10 cellular contexts compared by ENCODE assay signal in the genomic region with DNA sequence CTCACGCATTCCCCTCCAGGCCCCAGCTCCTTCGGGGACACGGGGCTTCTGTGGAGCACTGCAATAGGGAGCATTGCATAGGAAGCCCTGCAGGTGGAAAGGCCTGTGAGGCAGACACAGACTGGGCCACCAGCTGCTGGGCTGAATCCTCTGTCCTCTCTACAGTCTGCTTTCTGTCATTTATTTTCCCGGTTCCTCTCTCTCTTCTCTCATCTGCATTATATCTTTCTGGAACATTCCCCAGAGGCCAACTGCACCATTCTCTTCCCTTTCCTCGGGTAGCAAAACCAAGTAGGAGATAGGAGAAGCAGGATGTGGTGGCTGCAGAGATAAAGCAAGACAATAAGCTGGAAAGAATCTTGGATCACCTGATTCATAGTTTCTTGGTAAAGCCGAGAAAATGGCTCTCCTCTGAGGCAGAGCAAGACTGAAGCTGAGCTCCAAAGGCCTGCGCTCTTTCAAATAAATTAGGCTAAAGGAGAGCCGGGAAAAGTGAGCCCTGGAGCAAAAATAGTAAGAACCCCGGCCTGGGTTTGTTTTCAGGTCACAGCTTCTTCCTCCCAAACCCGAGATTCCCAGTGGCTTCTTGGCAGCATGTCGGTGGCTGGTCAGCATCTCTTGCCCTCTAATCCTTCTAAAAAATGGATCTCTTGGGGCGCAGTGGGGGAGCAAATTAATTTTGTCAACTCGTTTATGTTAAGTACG. TPM values are rescaled to one million over a fixed set of nuclear protein-coding genes. Genes with fewer than 3 reads are reported as not detected.
DNase-seq lines count a peak whose midpoint lies in the region; ATAC-seq, FAIRE-seq and TF ChIP-seq lines count a peak whose summit lies in the region.
"Had no signal": no experiment of that assay in that cellular context is flagged by ENCODE, and none has a peak within 500 bp of the region (broad histone marks: within the 10 kb centered on the region; RNA-seq: fewer than 3 reads in every experiment).

No MANE protein-coding gene starts in this region.

- no peaks in the 10 kb centered on the region for H3K79me2 ChIP-seq in HepG2 (ENCODE audit: insufficient read depth, low read length)

- in situ Hi-C loops in HepG2 (cut with HindIII; ENCODE audit: extremely low pct_ligation_motif_present, low pct_unique_long_range_greater_than_20kb), result loop anchor here (5.0 to 10.0 kb wide), 4 partner anchors 82 to 525 kb away; partner anchors contain the start of gene HPS3

- 0 out of 2 replicates have a peak overlapping the region, but pooled peaks have one; percentile 5 for H3K9ac ChIP-seq in HepG2 (ENCODE audit: insufficient read depth, low read depth, low read length)

- no peak for TF ChIP-seq EP300 in HepG2 (IDR thresholded peaks at IDR 0.05; ENCODE audit: low read depth in 2 of 2, low read length in 2 of 2)
- TF ChIP-seq EP300 in HepG2 (CRISPR knock-in tag; IDR thresholded peaks at IDR 0.05; ENCODE audit: borderline replicate concordance), result no peak

- peaks cover 2% of the 10 kb centered on the region for H3K27me3 Mint-ChIP-seq in activated CD8-positive, alpha-beta T cell treated with anti-CD3 and anti-CD28 coated beads for 36 hours

- WGBS in HepG2 (ENCODE audit: low lambda C conversion rate), result 86% methylated on average over 14 of the region's 14 CpGs
- 32 to 42% methylated on average over 14 of the region's 14 CpGs for WGBS in testis, 2 donors

- H3K4me2 ChIP-seq in HepG2 (ENCODE audit: low read depth, low read length), result no peak overlapping the region

- no peaks in the 10 kb centered on the region for H4K20me1 ChIP-seq in HepG2 (ENCODE audit: insufficient read depth, low read length)

- no peaks in the 10 kb centered on the region for H3K27me3 ChIP-seq in HepG2 (ENCODE audit: control insufficient read depth in 1 of 2, insufficient read depth in 2 of 2, low read length in 2 of 2)
- H3K27me3 ChIP-seq in testis, result no peaks in the 10 kb centered on the region

- H3K9me3 Mint-ChIP-seq in activated CD8-positive, alpha-beta T cell treated with anti-CD3 and anti-CD28 coated beads for 36 hours, result no peaks in the 10 kb centered on the region

- no peak for FAIRE-seq in HepG2 (lab: Jason Lieb, UNC)

- intact Hi-C loops in HepG2 (cut with micrococcal nuclease; ENCODE audit: unreplicated experiment), result loop anchor here (1.0 to 10.0 kb wide), 6 partner anchors 86 to 525 kb away; no protein-coding TSS in a partner anchor
- intact Hi-C loops in testis (cut with DNase I; ENCODE audit: low total_unique reads), result loop anchor here (10.0 kb wide), 2 partner anchors 85 to 525 kb away; no protein-coding TSS in a partner anchor
- intact Hi-C loops in activated CD8-positive, alpha-beta T cell treated with anti-CD3 and anti-CD28 coated beads for 36 hours (cut with micrococcal nuclease), result loop anchor here (5.0 to 10.0 kb wide), 2 partner anchors 127 to 355 kb away; partner anchors contain the start of gene HPS3

- TF ChIP-seq CTCF in cardiac fibroblast (IDR thresholded peaks at IDR 0.05; ENCODE audit: low read depth, low read length) (no peak), HepG2 (CRISPR knock-in tag; IDR thresholded peaks at IDR 0.05) (no peak), testis (IDR thresholded peaks at IDR 0.05) (no peak)
- TF ChIP-seq CTCF in activated CD8-positive, alpha-beta T cell treated with anti-CD3 and anti-CD28 coated beads for 36 hours (IDR thresholded peaks at IDR 0.05), result no peak

- BruUV-seq in HepG2 (replicated peaks; lab: Mats Ljungman, UMichigan), result no TSS peak

- no peaks in the 10 kb centered on the region for H3K36me3 ChIP-seq in HepG2 (replicated peaks in 1 of 2; ENCODE audit: control insufficient read depth in 1 of 2, insufficient read depth in 2 of 2, low read length in 2 of 2)
- H3K36me3 ChIP-seq in testis (ENCODE audit: low read depth, missing control alignments), result no peaks in the 10 kb centered on the region

- no peak overlapping the region for H3K27ac Mint-ChIP-seq in activated CD8-positive, alpha-beta T cell treated with anti-CD3 and anti-CD28 coated beads for 36 hours
- H3K27ac Mint-ChIP-seq: activated CD8-positive, alpha-beta memory T cell treated with anti-CD3 and anti-CD28 coated beads, Interleukin-2, amount 10 ng/mL, durations not matched to agents 7 days and 5 days had no signal

- no peak overlapping the region for H2AFZ ChIP-seq in HepG2 (ENCODE audit: low read length)

- peaks cover 29% of the 10 kb centered on the region for H3K4me1 ChIP-seq in HepG2 (ENCODE audit: insufficient read depth, low read length)
- H3K4me1 ChIP-seq in testis, result peaks cover 11% of the 10 kb centered on the region

- TF ChIP-seq POLR2A in HepG2 (IDR thresholded peaks at IDR 0.05; ENCODE audit: insufficient read depth in 1 of 2, low read depth in 2 of 2, low read length in 2 of 2) (no peak), testis (IDR thresholded peaks at IDR 0.05) (no peak)

- no peaks in the 10 kb centered on the region for H3K36me3 Mint-ChIP-seq in activated CD8-positive, alpha-beta T cell treated with anti-CD3 and anti-CD28 coated beads for 36 hours (ENCODE audit: low read depth)
- H3K36me3 Mint-ChIP-seq: activated CD8-positive, alpha-beta memory T cell treated with anti-CD3 and anti-CD28 coated beads, Interleukin-2, amount 10 ng/mL, durations not matched to agents 7 days and 5 days had no signal

- H3K4me3 ChIP-seq in cardiac fibroblast (replicated peaks in 1 of 2; ENCODE audit: low read depth in 2 of 2, low read length in 2 of 2) (no peak overlapping the region), HepG2 (replicated peaks in 1 of 3; ENCODE audit: insufficient read depth in 1 of 3, low read depth in 2 of 3, low read length in 3 of 3) (no peak overlapping the region), testis (no peak overlapping the region)

- no peaks in the 10 kb centered on the region for H3K4me1 Mint-ChIP-seq in activated CD8-positive, alpha-beta T cell treated with anti-CD3 and anti-CD28 coated beads for 36 hours (ENCODE audit: low read depth)

- TF ChIP-seq RAD21 in HepG2 (CRISPR knock-in tag; IDR thresholded peaks at IDR 0.05), result no peak

- no peak overlapping the region for H3K4me3 Mint-ChIP-seq in activated CD8-positive, alpha-beta T cell treated with anti-CD3 and anti-CD28 coated beads for 36 hours
- H3K4me3 Mint-ChIP-seq: activated CD8-positive, alpha-beta memory T cell treated with anti-CD3 and anti-CD28 coated beads, Interleukin-2, amount 10 ng/mL, durations not matched to agents 7 days and 5 days had no signal

- H3K9me3 ChIP-seq in HepG2 (ENCODE audit: low read length) (no peaks in the 10 kb centered on the region), testis (no peaks in the 10 kb centered on the region)

- POLR2A ChIA-PET in HepG2 (lab: Yijun Ruan, JAX), result interaction anchor here (0.7 to 2.7 kb wide), 8 partner anchors 79 to 125 kb away, joined by 3 to 13 read pairs (median 7); partner anchors contain the start of gene TM4SF1
- POLR2A ChIA-PET in activated CD8-positive, alpha-beta T cell treated with anti-CD3 and anti-CD28 coated beads for 36 hours (lab: Charles Lee), result no interaction called here

- CTCF ChIA-PET in HepG2 (lab: Yijun Ruan, JAX; ENCODE audit: low intra/inter-chr PET ratio, low total read pairs), result interaction anchor here (1.1 to 2.1 kb wide), 6 partner anchors 84 to 188 kb away, joined by 3 to 37 read pairs (median 4); no protein-coding TSS in a partner anchor
- CTCF ChIA-PET in activated CD8-positive, alpha-beta T cell treated with anti-CD3 and anti-CD28 coated beads for 36 hours (lab: Charles Lee), result interaction anchor here (1.5 kb wide), 1 partner anchor 328 kb away, joined by 3 read pairs; no protein-coding TSS in a partner anchor

- DNase-seq in NCI-H226 (peak; percentile 81), cardiac fibroblast (ENCODE audit: low read depth in 2 of 2) (peak; percentile 40 to 59), HepG2 (ENCODE audit: low spot score) (no peak), testis (peak; percentile 43), NCI-H69 (lab: John Stamatoyannopoulos, UW) (no peak), Kasumi-1 (lab: John Stamatoyannopoulos, UW) (no peak)
- no peak for DNase-seq in activated CD8-positive, alpha-beta T cell treated with anti-CD3 and anti-CD28 coated beads for 36 hours
- DNase-seq: cortex of kidney had no signal

- ATAC-seq in HepG2, result peak; percentile 95
- ATAC-seq in GM21526 (IDR thresholded peaks at IDR 0.05; ENCODE audit: low FRiP score, unreplicated experiment), result no peak
- ATAC-seq in activated CD8-positive, alpha-beta T cell treated with anti-CD3 and anti-CD28 coated beads for 36 hours, result no peak

- peak overlapping the region; percentile 48 for H3K27ac ChIP-seq in HepG2 (ENCODE audit: extremely low read length, insufficient read depth, low read length)
- H3K27ac ChIP-seq in testis, result peak overlapping the region; percentile 45 to 53

TF ChIP-seq in HepG2, 621 proteins besides CTCF, POLR2A, EP300 and RAD21 (continues in another document):
- TF ChIP-seq CREB1 (IDR thresholded peaks at IDR 0.05) (no peak), CREB1 (CRISPR knock-in tag; IDR thresholded peaks at IDR 0.05) (peak; percentile 7; the same call in 1 of the 2 replicates)

RNA-seq across cellular contexts. Expression of gene TM4SF4, which starts 5.3 kb away (rescaled TPM):
- total RNA-seq in HepG2 (2016; rRNA removed; fragmentation: Illumina TruSeq; extraction: Trizol) (0.77 and 0.95 TPM in 2 replicates), testis (under 1 TPM; 0.12 to 0.39 TPM)
- total RNA-seq in HepG2 (2016; cell fraction: cytosol; rRNA removed; fragmentation: Illumina TruSeq; extraction: Trizol; ENCODE audit: low read depth), result 0.91 TPM in 1 of 2 replicates, not detected in the other
- 0.34 and 1.4 TPM in 2 replicates for total RNA-seq in HepG2 (2016; cell fraction: insoluble cytoplasmic fraction; rRNA removed; fragmentation: Illumina TruSeq; extraction: Trizol)
- 0.59 and 0.62 TPM in 2 replicates for total RNA-seq in HepG2 (2016; cell fraction: membrane; rRNA removed; fragmentation: Illumina TruSeq; extraction: Trizol)
- 0.75 and 1.1 TPM in 2 replicates for total RNA-seq in HepG2 (2016; cell fraction: nucleus; rRNA removed; fragmentation: Illumina TruSeq; extraction: Trizol)
- polyA plus RNA-seq in HepG2 (2011; rRNA removed) (0.63 and 0.89 TPM in 2 replicates), testis (ENCODE audit: insufficient read depth, low read depth, low replicate concordance) (1.4 TPM)
- 0.90 and 1.1 TPM in 2 replicates for polyA plus RNA-seq in HepG2 (2011; cell fraction: cytosol; rRNA removed)
- polyA plus RNA-seq in HepG2 (2011; cell fraction: nucleus; rRNA removed), result 0.66 TPM in 1 of 2 replicates, not detected in the other
- 0.47 and 0.86 TPM in 2 replicates for polyA plus RNA-seq in HepG2 (2012)
- 0.21 and 0.29 TPM in 2 replicates for polyA plus RNA-seq in HepG2 (2016; cell fraction: cytosol; fragmentation: Illumina TruSeq; extraction: Trizol; ENCODE audit: low read depth)
- 0.45 and 0.89 TPM in 2 replicates for polyA plus RNA-seq in HepG2 (2016; cell fraction: insoluble cytoplasmic fraction; fragmentation: Illumina TruSeq; extraction: Trizol; ENCODE audit: low read depth)
- 0.15 and 0.21 TPM in 2 replicates for polyA plus RNA-seq in HepG2 (2016; cell fraction: membrane; fragmentation: Illumina TruSeq; extraction: Trizol; ENCODE audit: low read depth)
- polyA plus RNA-seq in HepG2 (2016; cell fraction: nucleus; fragmentation: Illumina TruSeq; extraction: Trizol; ENCODE audit: insufficient read depth, low read depth), result 0.72 and 1.8 TPM in 2 replicates
- polyA minus RNA-seq in HepG2 (2011; rRNA and poly(A)+ RNA removed; ENCODE audit: low replicate concordance), result 0.36 TPM in 1 of 2 replicates, not detected in the other
- 1.3 TPM in 1 of 2 replicates, not detected in the other for polyA minus RNA-seq in HepG2 (2011; cell fraction: cytosol; rRNA and poly(A)+ RNA removed)
- polyA minus RNA-seq in HepG2 (2011; cell fraction: nucleus; rRNA and poly(A)+ RNA removed), result 1.0 and 1.6 TPM in 2 replicates
- not detected for total RNA-seq in activated CD8-positive, alpha-beta T cell treated with anti-CD3 and anti-CD28 coated beads for 36 hours
- total RNA-seq: activated CD8-positive, alpha-beta memory T cell treated with anti-CD3 and anti-CD28 coated beads, Interleukin-2, amount 10 ng/mL, durations not matched to agents 7 days and 5 days had no signal

Comparison
In these comparisons a context has a peak if more than half of its experiments do, and no peak if none do; other contexts are left out.
1. DNase-seq: peak in NCI-H226 (single experiment), cardiac fibroblast (2 of 2) and testis (single experiment); none in HepG2 (single experiment), NCI-H69 (single experiment), Kasumi-1 (0 of 2) and activated CD8-positive, alpha-beta T cell treated with anti-CD3 and anti-CD28 coated beads for 36 hours (single experiment).